Comparison of ENCODE assay signal across 15 cellular contexts in genomic region chr18:36153203-36153602, GRCh38. TPM values are rescaled to one million over a fixed set of nuclear protein-coding genes. Genes with fewer than 3 reads are reported as not detected.
DNase-seq lines count a peak whose midpoint lies in the region; ATAC-seq and TF ChIP-seq lines count a peak whose summit lies in the region.
"Had no signal": no experiment of that assay in that cellular context is flagged by ENCODE, and none has a peak within 500 bp of the region (broad histone marks: within the 10 kb centered on the region; RNA-seq: fewer than 3 reads in every experiment).

No MANE protein-coding gene starts in this region.

- TF ChIP-seq CTCF in AG09309 (IDR thresholded peaks at IDR 0.05; ENCODE audit: control insufficient read depth, insufficient read depth, low read depth, low read length, missing control alignments): no peak
- TF ChIP-seq CTCF in epithelial cell of proximal tubule (conservative IDR thresholded peaks at IDR 0.05; ENCODE audit: low read depth, low read length): no peak
- no peak for TF ChIP-seq CTCF in nephron (IDR thresholded peaks at IDR 0.05; ENCODE audit: unreplicated experiment in 3 of 3)

- no peaks in the 10 kb centered on the region for H3K9me3 Mint-ChIP-seq in nephron
- H3K9me3 Mint-ChIP-seq: activated CD4-positive, alpha-beta T cell treated with anti-CD3 and anti-CD28 coated beads, Interleukin-2, amount 10 ng/mL, durations not matched to agents 24 days and 14 days; memory B cell had no signal

- H3K4me1 Mint-ChIP-seq in nephron: peaks cover 7% of the 10 kb centered on the region

- H3K4me3 Mint-ChIP-seq in nephron: peak overlapping the region in 2 of 3 experiments; percentile 16 to 43
- H3K4me3 Mint-ChIP-seq: activated CD4-positive, alpha-beta T cell treated with anti-CD3 and anti-CD28 coated beads, Interleukin-2, amount 10 ng/mL, durations not matched to agents 24 days and 14 days; memory B cell had no signal

- no peak for ATAC-seq in HG03342 (IDR thresholded peaks at IDR 0.05; ENCODE audit: unreplicated experiment)

- H3K4me3 ChIP-seq in AG09309 (ENCODE audit: control insufficient read depth, low read depth, low read length) (no peak overlapping the region), epithelial cell of proximal tubule (ENCODE audit: low read depth, low read length) (no peak overlapping the region)

- peak overlapping the region; percentile 85 to 98 (median 90) for H3K27ac Mint-ChIP-seq in nephron
- H3K27ac Mint-ChIP-seq: activated CD4-positive, alpha-beta T cell treated with anti-CD3 and anti-CD28 coated beads, Interleukin-2, amount 10 ng/mL, durations not matched to agents 24 days and 14 days; memory B cell had no signal

- H3K36me3 Mint-ChIP-seq in nephron (ENCODE audit: low read depth): peaks cover 68% of the 10 kb centered on the region

- DNase-seq in AG09309 (ENCODE audit: low read depth): peak; percentile 87
- peak; percentile 98 for DNase-seq in LHCN-M2 (ENCODE audit: low read depth)
- DNase-seq in epithelial cell of proximal tubule (ENCODE audit: low read depth): peak; percentile 99
- DNase-seq in SHP77 (lab: John Stamatoyannopoulos, UW): no peak
- no peak for DNase-seq in stimulated activated CD4-positive, alpha-beta T cell treated with anti-CD3 and anti-CD28 coated beads, Interleukin-15, amount 100 ng/mL, for 24 hours
- DNase-seq in ureter (ENCODE audit: low spot score): no peak
- DNase-seq: activated CD4-positive, alpha-beta T cell treated with anti-CD3 and anti-CD28 coated beads, Interleukin-2, amount 10 ng/mL, durations not matched to agents 24 days and 14 days; activated naive CD4-positive, alpha-beta T cell; cortex of kidney; head of caudate nucleus; SW 1271; trophoblast cell had no signal

- H3K27me3 Mint-ChIP-seq in nephron (ENCODE audit: low read depth): no peaks in the 10 kb centered on the region
- H3K27me3 Mint-ChIP-seq: activated CD4-positive, alpha-beta T cell treated with anti-CD3 and anti-CD28 coated beads, Interleukin-2, amount 10 ng/mL, durations not matched to agents 24 days and 14 days; memory B cell had no signal

RNA-seq across cellular contexts. Expression of gene ELP2, which starts 23.5 kb away (rescaled TPM):
- total RNA-seq in LHCN-M2 (2014; rRNA removed): 44.6 and 48.2 TPM in 2 replicates
- 44.5 TPM for polyA plus RNA-seq in LHCN-M2 (2012)
- 45.1 and 46.1 TPM in 2 replicates for total RNA-seq in epithelial cell of proximal tubule
- 111 TPM for total RNA-seq in ureter

RNA-seq across cellular contexts. Expression of gene SLC39A6, which starts 24.1 kb away (rescaled TPM):
- 110 and 113 TPM in 2 replicates for total RNA-seq in LHCN-M2 (2014; rRNA removed)
- polyA plus RNA-seq in LHCN-M2 (2012): 37.0 TPM
- 66.8 and 83.7 TPM in 2 replicates for total RNA-seq in epithelial cell of proximal tubule
- 128 TPM for total RNA-seq in ureter

RNA-seq across cellular contexts. Expression of gene MOCOS, which starts 34.1 kb away (rescaled TPM):
- total RNA-seq in LHCN-M2 (2014; rRNA removed): 4.2 and 5.7 TPM in 2 replicates
- 3.9 TPM for polyA plus RNA-seq in LHCN-M2 (2012)
- 5.7 and 14.8 TPM in 2 replicates for total RNA-seq in epithelial cell of proximal tubule
- 38.0 TPM for total RNA-seq in ureter

Comparison
In these comparisons a context has a peak if more than half of its experiments do, and no peak if none do; other contexts are left out.
1. DNase-seq: peak in AG09309 (single experiment), LHCN-M2 (single experiment) and epithelial cell of proximal tubule (single experiment); none in SHP77 (0 of 2), stimulated activated CD4-positive, alpha-beta T cell treated with anti-CD3 and anti-CD28 coated beads, Interleukin-15, amount 100 ng/mL, for 24 hours (single experiment) and ureter (single experiment).